Comparison of ENCODE assay signal across 8 cellular contexts in the genomic region with DNA sequence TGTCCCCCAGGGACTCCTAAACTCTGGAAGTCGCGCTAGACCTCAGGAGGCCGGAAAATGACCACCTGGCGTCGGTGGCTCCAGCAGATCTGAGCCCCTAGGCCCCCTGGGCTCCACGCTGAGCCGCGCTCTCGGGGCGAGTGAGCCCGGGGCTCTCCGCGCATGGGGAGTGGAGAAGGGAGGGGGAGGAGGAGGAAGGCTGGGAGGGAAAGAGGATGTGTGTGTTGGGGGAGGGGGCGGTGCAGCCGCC. TPM values are rescaled to one million over a fixed set of nuclear protein-coding genes. Genes with fewer than 3 reads are reported as not detected.
DNase-seq lines count a peak whose midpoint lies in the region; ATAC-seq, FAIRE-seq and TF ChIP-seq lines count a peak whose summit lies in the region.

No MANE protein-coding gene starts in this region.

- no peak overlapping the region for H3K27ac ChIP-seq in astrocyte (ENCODE audit: low read depth, low read length)

- H3K27me3 Mint-ChIP-seq in astrocyte (ENCODE audit: low read depth, unreplicated experiment) = peaks cover 84% of the 10 kb centered on the region
- peaks cover 80 to 95% of the 10 kb centered on the region in 2 donors for H3K27me3 Mint-ChIP-seq in natural killer cell (ENCODE audit: low read depth in 2 of 2)

- no peak for FAIRE-seq in astrocyte (lab: Jason Lieb, UNC)

- H3K4me2 ChIP-seq in astrocyte (ENCODE audit: low read length) = peak overlapping the region; percentile 91

- H3K4me1 Mint-ChIP-seq in astrocyte (ENCODE audit: low read depth, unreplicated experiment) = peaks cover 5% of the 10 kb centered on the region
- peaks cover 63 to 70% of the 10 kb centered on the region in 2 donors for H3K4me1 Mint-ChIP-seq in natural killer cell

- H3K4me1 ChIP-seq in astrocyte (ENCODE audit: insufficient read depth, low read length) = peaks cover 6% of the 10 kb centered on the region

- H3K79me2 ChIP-seq in astrocyte (ENCODE audit: insufficient read depth, low read length) = no peaks in the 10 kb centered on the region

- intact Hi-C loops in natural killer cell (cut with micrococcal nuclease) = no loop called here

- H3K9me3 ChIP-seq in astrocyte (ENCODE audit: insufficient read depth, low read depth, low read length) = peaks cover 6% of the 10 kb centered on the region

- H3K36me3 ChIP-seq in GM06990 (ENCODE audit: control insufficient read depth, insufficient read depth, low read length) (no peaks in the 10 kb centered on the region), astrocyte (ENCODE audit: insufficient read depth, low read length) (no peaks in the 10 kb centered on the region)

- no peaks in the 10 kb centered on the region; the same call in none of the 2 replicates for H3K27me3 ChIP-seq in GM06990 (replicated peaks; ENCODE audit: control insufficient read depth, insufficient read depth, low read length)
- H3K27me3 ChIP-seq in astrocyte (ENCODE audit: insufficient read depth, low read length) = peaks cover 94% of the 10 kb centered on the region

- peak overlapping the region; percentile 72 for H2AFZ ChIP-seq in astrocyte (ENCODE audit: low read depth, low read length)

- H3K9me3 Mint-ChIP-seq in astrocyte (ENCODE audit: unreplicated experiment) (peaks cover 40% of the 10 kb centered on the region), natural killer cell (no peaks in the 10 kb centered on the region)

- TF ChIP-seq CTCF in GM06990 (IDR thresholded peaks at IDR 0.05; ENCODE audit: insufficient read depth, low read length, poor library complexity, severe bottlenecking) (no peak), astrocyte (IDR thresholded peaks at IDR 0.05; ENCODE audit: insufficient read depth, low read depth, low read length) (no peak), natural killer cell (IDR thresholded peaks at IDR 0.05) (no peak), GM10266 (IDR thresholded peaks at IDR 0.05; ENCODE audit: control insufficient read depth, insufficient read depth, low read depth, missing control alignments) (no peak)

- peak; percentile 48 for DNase-seq in GM06990 (ENCODE audit: extremely low read depth, insufficient read length)
- DNase-seq in astrocyte (ENCODE audit: low read depth) = no peak
- no peak for DNase-seq in natural killer cell
- no peak for DNase-seq in AML-193 (lab: John Stamatoyannopoulos, UW)
- DNase-seq in GM10266 (ENCODE audit: extremely low spot score) = no peak
- no peak for DNase-seq in RPMI8226
- DNase-seq in NCI-H524 (lab: John Stamatoyannopoulos, UW) = no peak

- H3K4me3 Mint-ChIP-seq in astrocyte (ENCODE audit: unreplicated experiment) = peak overlapping the region; percentile 73
- peak overlapping the region; percentile 88 for H3K4me3 Mint-ChIP-seq in natural killer cell

- H4K20me1 ChIP-seq in astrocyte (ENCODE audit: insufficient read depth, low read length) = peaks cover 40% of the 10 kb centered on the region

- peak; percentile 7 for ATAC-seq in HG03196 (IDR thresholded peaks at IDR 0.05; ENCODE audit: unreplicated experiment)
- ATAC-seq in natural killer cell = no peak

- H3K36me3 Mint-ChIP-seq in astrocyte (ENCODE audit: low read depth, unreplicated experiment) (peaks cover 12% of the 10 kb centered on the region), natural killer cell (no peaks in the 10 kb centered on the region)

- H3K27ac Mint-ChIP-seq in astrocyte (ENCODE audit: unreplicated experiment) (no peak overlapping the region), natural killer cell (peak overlapping the region in 1 of 2 donors; percentile 71)

- H3K4me3 ChIP-seq in GM06990 (replicated peaks; ENCODE audit: low read depth, low read length) (peak overlapping the region; percentile 61), astrocyte (ENCODE audit: insufficient read depth, low read depth, low read length) (peak overlapping the region; percentile 42)

- H3K9ac ChIP-seq in astrocyte (ENCODE audit: low read length) = no peak overlapping the region

RNA-seq across cellular contexts. Expression of gene DLX1, which starts 0.9 kb away (rescaled TPM):
- total RNA-seq in astrocyte (0.27 TPM in 1 of 2 replicates, not detected in the other), natural killer cell (not detected)

RNA-seq across cellular contexts. Expression of gene DLX2, which starts 18.3 kb away (rescaled TPM):
- total RNA-seq in astrocyte = 2.1 and 2.2 TPM in 2 replicates
- total RNA-seq in natural killer cell = under 1 TPM; 0.55 to 0.84 (median 0.78) TPM
